ENCODE assay signal across 7 cellular contexts in genomic region chr17:63675231-63675606, GRCh38. TPM values are rescaled to one million over a fixed set of nuclear protein-coding genes. Genes with fewer than 3 reads are reported as not detected.
DNase-seq lines count a peak whose midpoint lies in the region; ATAC-seq and TF ChIP-seq lines count a peak whose summit lies in the region.

No MANE protein-coding gene starts in this region.

- WGBS in mesenchymal stem cell, result 32% methylated on average over 4 of the region's 4 CpGs
- 15 to 19% methylated on average over 4 of the region's 4 CpGs for WGBS in upper lobe of left lung, 2 donors

- H3K18ac ChIP-seq in mesenchymal stem cell (ENCODE audit: low read depth in 1 of 2, low read length in 2 of 2), result peak overlapping the region; percentile 40 to 49

- peak overlapping the region in 1 of 2 experiments; percentile 23 for H3K23ac ChIP-seq in mesenchymal stem cell (ENCODE audit: low read length in 2 of 2)

- no peaks in the 10 kb centered on the region for H3K9me3 ChIP-seq in mesenchymal stem cell (ENCODE audit: control insufficient read depth, low read length)
- no peaks in the 10 kb centered on the region for H3K9me3 ChIP-seq in upper lobe of left lung

- no peak overlapping the region for H2BK5ac ChIP-seq in mesenchymal stem cell (ENCODE audit: low read depth, low read length, poor library complexity, severe bottlenecking)

- H4K8ac ChIP-seq in mesenchymal stem cell (ENCODE audit: low read length), result peak overlapping the region; percentile 39

- no peak overlapping the region for H2BK120ac ChIP-seq in mesenchymal stem cell (ENCODE audit: low read depth, low read length)

- no peaks in the 10 kb centered on the region for H3K27me3 ChIP-seq in dorsolateral prefrontal cortex
- no peaks in the 10 kb centered on the region for H3K27me3 ChIP-seq in mesenchymal stem cell (ENCODE audit: control insufficient read depth in 1 of 2, insufficient read depth in 1 of 2, low read length in 2 of 2)
- H3K27me3 ChIP-seq in upper lobe of left lung, result no peaks in the 10 kb centered on the region

- peaks cover 16% of the 10 kb centered on the region for H3K79me1 ChIP-seq in mesenchymal stem cell (replicated peaks; ENCODE audit: low read length, poor library complexity, severe bottlenecking)

- no peak overlapping the region for H3K14ac ChIP-seq in mesenchymal stem cell (ENCODE audit: low read length in 2 of 2)

- no peak overlapping the region for H4K91ac ChIP-seq in mesenchymal stem cell (ENCODE audit: low read length)

- H2AK5ac ChIP-seq in mesenchymal stem cell (ENCODE audit: low read length, severe bottlenecking), result no peak overlapping the region

- H3K9ac ChIP-seq in mesenchymal stem cell (ENCODE audit: low read length), result peak overlapping the region; percentile 57

- DNase-seq in dorsolateral prefrontal cortex, result no peak
- peak; percentile 33 for DNase-seq in mesenchymal stem cell
- DNase-seq in upper lobe of left lung, result no peak
- no peak for DNase-seq in kidney glomerular epithelial cell (lab: John Stamatoyannopoulos, UW)

- TF ChIP-seq CTCF in dorsolateral prefrontal cortex (IDR thresholded peaks at IDR 0.05 in 54 of 56, conservative IDR thresholded peaks at IDR 0.05 in 2 of 56; ENCODE audit: low read depth in 1 of 56, partially characterized antibody in 56 of 56), result no peak
- no peak for TF ChIP-seq CTCF in upper lobe of left lung (IDR thresholded peaks at IDR 0.05)

- ATAC-seq in upper lobe of left lung (ENCODE audit: low FRiP score in 2 of 2), result peak; percentile 42 to 60
- no peak for ATAC-seq in GM18520 (IDR thresholded peaks at IDR 0.05; ENCODE audit: unreplicated experiment)
- ATAC-seq in GM21360 (IDR thresholded peaks at IDR 0.05; ENCODE audit: unreplicated experiment), result no peak

- no peak for TF ChIP-seq EP300 in upper lobe of left lung (IDR thresholded peaks at IDR 0.05)

- H3K4me3 ChIP-seq in dorsolateral prefrontal cortex, result peak overlapping the region in 10 of 59 donors; percentile 4 to 28 (median 8)
- peak overlapping the region in 1 of 2 experiments; percentile 54 for H3K4me3 ChIP-seq in mesenchymal stem cell (ENCODE audit: insufficient read depth in 1 of 2, low read depth in 1 of 2, low read length in 2 of 2)
- H3K4me3 ChIP-seq in upper lobe of left lung, result peak overlapping the region in 2 of 4 donors; percentile 20 to 27

- H3K4me2 ChIP-seq in mesenchymal stem cell (ENCODE audit: low read length, poor library complexity, severe bottlenecking), result no peak overlapping the region

- no peak for TF ChIP-seq POLR2A in upper lobe of left lung (IDR thresholded peaks at IDR 0.05)

- H3K4ac ChIP-seq in mesenchymal stem cell (ENCODE audit: low read depth in 1 of 2, low read length in 2 of 2), result peak overlapping the region in 1 of 2 experiments; percentile 6

- H3K27ac ChIP-seq in dorsolateral prefrontal cortex (peak overlapping the region in 47 of 59 donors; percentile 6 to 82 (median 61)), mesenchymal stem cell (ENCODE audit: low read length, poor library complexity, severe bottlenecking) (peak overlapping the region; percentile 40), upper lobe of left lung (peak overlapping the region; percentile 74 to 85 (median 83))

- H3K4me1 ChIP-seq in mesenchymal stem cell (ENCODE audit: control insufficient read depth, insufficient read depth, low read depth, low read length) (peaks cover 7% of the 10 kb centered on the region), upper lobe of left lung (peaks cover 37 to 47% (median 42%) of the 10 kb centered on the region in 4 donors)

- H2BK15ac ChIP-seq in mesenchymal stem cell (ENCODE audit: low read depth, poor library complexity, severe bottlenecking), result no peak overlapping the region

- peaks cover 11 to 39% of the 10 kb centered on the region in 2 experiments for H3K36me3 ChIP-seq in mesenchymal stem cell (ENCODE audit: control insufficient read depth in 1 of 2, insufficient read depth in 2 of 2, low read depth in 1 of 2, low read length in 2 of 2)
- peaks cover 4 to 13% (median 8%) of the 10 kb centered on the region in 4 donors for H3K36me3 ChIP-seq in upper lobe of left lung

- no peak overlapping the region for H2AFZ ChIP-seq in mesenchymal stem cell (ENCODE audit: low read depth, low read length)

- intact Hi-C loops in dorsolateral prefrontal cortex (cut with DNase I), result no loop called here

- peak overlapping the region in 1 of 2 experiments; percentile 33 for H2BK12ac ChIP-seq in mesenchymal stem cell (ENCODE audit: low read length in 2 of 2)

TF ChIP-seq in PFSK-1, 5 proteins besides CTCF, POLR2A, EP300 and RAD21:
- TF ChIP-seq SIN3A (IDR thresholded peaks at IDR 0.05; ENCODE audit: borderline replicate concordance, insufficient read depth, low read length) (0 out of 2 replicates have a peak, but pooled peaks have one; percentile 60), POLR2AphosphoS5 (IDR thresholded peaks at IDR 0.05; ENCODE audit: low read depth, low read length) (no peak), REST (IDR thresholded peaks at IDR 0.05; ENCODE audit: insufficient read depth in 1 of 2, low read depth in 2 of 2, low read length in 2 of 2) (no peak)

RNA-seq across cellular contexts. Expression of gene LIMD2, which starts 24.7 kb away (rescaled TPM):
- polyA plus RNA-seq in PFSK-1 (2012; ENCODE audit: insufficient read length, low read depth), result 35.6 TPM
- total RNA-seq in dorsolateral prefrontal cortex, result 10 to 100 TPM; 12.5 to 37.7 (median 23.8) TPM
- polyA plus RNA-seq in mesenchymal stem cell (2013, experiment 1 of 2), result 34.6 TPM
- 32.7 TPM for polyA plus RNA-seq in mesenchymal stem cell (2013, experiment 2 of 2)
- total RNA-seq in upper lobe of left lung, result 100 to 1,000 TPM in 1 of 6 donors, 10 to 100 TPM in 5; 13.2 to 115 (median 21.6) TPM

RNA-seq across cellular contexts. Expression of gene MAP3K3, which starts 53.0 kb away (rescaled TPM):
- 31.9 TPM for polyA plus RNA-seq in PFSK-1 (2012; ENCODE audit: insufficient read length, low read depth)
- total RNA-seq in dorsolateral prefrontal cortex, result 10 to 100 TPM; 24.2 to 55.3 (median 37.6) TPM
- 16.9 TPM for polyA plus RNA-seq in mesenchymal stem cell (2013, experiment 1 of 2)
- polyA plus RNA-seq in mesenchymal stem cell (2013, experiment 2 of 2), result 17.1 TPM
- 100 to 1,000 TPM in 1 of 6 donors, 10 to 100 TPM in 5; 55.1 to 116 (median 60.4) TPM for total RNA-seq in upper lobe of left lung

Comparison
In these comparisons a context has a peak if more than half of its experiments do, and no peak if none do; other contexts are left out.
1. ATAC-seq: peak in upper lobe of left lung (2 of 2); none in GM18520 (single experiment) and GM21360 (single experiment).
2. Peak in every context shown above with its lines, with median percentiles within 50 percentile points of each other: H3K27ac ChIP-seq.